In genomic region chr9:121286973-121287721, GRCh38 we compare ENCODE assay signal across 2 cellular contexts.
TF ChIP-seq lines count a peak whose summit lies in the region.

No MANE protein-coding gene starts in this region.

TF ChIP-seq in HCT116, 20 proteins besides CTCF, POLR2A, EP300 and RAD21:
- TF ChIP-seq SP1 (IDR thresholded peaks at IDR 0.05; ENCODE audit: low read depth) (no peak), POLR2AphosphoS5 (IDR thresholded peaks at IDR 0.05; ENCODE audit: low read depth, low read length) (peak; percentile 37; the same call in 1 of the 2 replicates), YY1 (IDR thresholded peaks at IDR 0.05; ENCODE audit: extremely low read depth, insufficient replicate concordance, low read depth, low read length) (peak; percentile 66), TCF7L2 (IDR thresholded peaks at IDR 0.05; ENCODE audit: borderline replicate concordance, extremely low read depth, insufficient read depth, insufficient read length) (peak; percentile 85), FOSL1 (IDR thresholded peaks at IDR 0.05; ENCODE audit: low read depth) (no peak)

TF ChIP-seq in endothelial cell of umbilical vein, 7 proteins besides CTCF, POLR2A, EP300 and RAD21:
- peak; percentile 100 for TF ChIP-seq FOS (IDR thresholded peaks at IDR 0.05; ENCODE audit: borderline replicate concordance, insufficient read depth, low read length)
- TF ChIP-seq JUN (IDR thresholded peaks at IDR 0.05; ENCODE audit: borderline replicate concordance, insufficient read depth, insufficient read length, low read depth): peak; percentile 96
- TF ChIP-seq MYC (IDR thresholded peaks at IDR 0.05; ENCODE audit: low read depth, low read length): no peak
- no peak for TF ChIP-seq GATA2 (IDR thresholded peaks at IDR 0.05; ENCODE audit: insufficient read depth, insufficient read length, low read depth, low read length)
- TF ChIP-seq POLR2AphosphoS5 (IDR thresholded peaks at IDR 0.05; ENCODE audit: insufficient read depth, low read depth, low read length): peak; percentile 61
- TF ChIP-seq, protein P1, sequence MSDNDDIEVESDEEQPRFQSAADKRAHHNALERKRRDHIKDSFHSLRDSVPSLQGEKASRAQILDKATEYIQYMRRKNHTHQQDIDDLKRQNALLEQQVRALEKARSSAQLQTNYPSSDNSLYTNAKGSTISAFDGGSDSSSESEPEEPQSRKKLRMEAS (IDR thresholded peaks at IDR 0.05; ENCODE audit: insufficient read depth, insufficient read length): no peak
- no peak for TF ChIP-seq EZH2 (IDR thresholded peaks at IDR 0.05; ENCODE audit: borderline replicate concordance, low read depth, low read length, severe bottlenecking)
